8 cellular contexts compared by ENCODE assay signal in genomic region chr17:59373879-59374495, GRCh38. TPM values are rescaled to one million over a fixed set of nuclear protein-coding genes. Genes with fewer than 3 reads are reported as not detected.
DNase-seq lines count a peak whose midpoint lies in the region; ATAC-seq, FAIRE-seq and TF ChIP-seq lines count a peak whose summit lies in the region.

No MANE protein-coding gene starts in this region.

- H3K79me2 ChIP-seq in astrocyte (ENCODE audit: insufficient read depth, low read length) = no peaks in the 10 kb centered on the region

- H3K4me3 ChIP-seq in astrocyte (ENCODE audit: insufficient read depth, low read depth, low read length) (no peak overlapping the region), kidney (ENCODE audit: low read length in 2 of 2) (no peak overlapping the region), thyroid gland (replicated peaks in 1 of 3) (no peak overlapping the region)

- H3K27ac Mint-ChIP-seq in activated CD4-positive, alpha-beta T cell treated with anti-CD3 and anti-CD28 coated beads, Interleukin-2, amount 10 ng/mL, durations not matched to agents 24 days and 14 days = peak overlapping the region; percentile 87
- peak overlapping the region; percentile 93 for H3K27ac Mint-ChIP-seq in astrocyte (ENCODE audit: unreplicated experiment)

- no peaks in the 10 kb centered on the region for H4K20me1 ChIP-seq in astrocyte (ENCODE audit: insufficient read depth, low read length)

- 76 to 82% methylated on average over 5 of the region's 5 CpGs for WGBS in thyroid gland, 2 donors

- FAIRE-seq in astrocyte (lab: Jason Lieb, UNC) (no peak), kidney (lab: Jason Lieb, UNC) (no peak)

- H3K27me3 Mint-ChIP-seq in activated CD4-positive, alpha-beta T cell treated with anti-CD3 and anti-CD28 coated beads, Interleukin-2, amount 10 ng/mL, durations not matched to agents 24 days and 14 days = no peaks in the 10 kb centered on the region
- no peaks in the 10 kb centered on the region for H3K27me3 Mint-ChIP-seq in astrocyte (ENCODE audit: low read depth, unreplicated experiment)

- TF ChIP-seq CTCF in astrocyte (IDR thresholded peaks at IDR 0.05; ENCODE audit: insufficient read depth, low read depth, low read length) = no peak
- no peak for TF ChIP-seq CTCF in kidney (IDR thresholded peaks at IDR 0.05; ENCODE audit: borderline replicate concordance, extremely low read depth, insufficient read depth)
- TF ChIP-seq CTCF in thyroid gland (IDR thresholded peaks at IDR 0.05) = no peak

- peaks cover 48% of the 10 kb centered on the region for H3K4me1 ChIP-seq in astrocyte (ENCODE audit: insufficient read depth, low read length)
- peaks cover 63 to 73% of the 10 kb centered on the region in 2 donors for H3K4me1 ChIP-seq in kidney (ENCODE audit: control insufficient read depth in 1 of 2, insufficient read depth in 1 of 2, low read depth in 1 of 2, low read length in 2 of 2)
- peaks cover 73 to 87% of the 10 kb centered on the region in 2 donors for H3K4me1 ChIP-seq in thyroid gland

- H3K27me3 ChIP-seq in astrocyte (ENCODE audit: insufficient read depth, low read length) = no peaks in the 10 kb centered on the region
- H3K27me3 ChIP-seq in thyroid gland = no peaks in the 10 kb centered on the region

- H3K36me3 ChIP-seq in astrocyte (ENCODE audit: insufficient read depth, low read length) (no peaks in the 10 kb centered on the region), kidney (ENCODE audit: control insufficient read depth in 1 of 2, insufficient read depth in 2 of 2, low read length in 2 of 2) (no peaks in the 10 kb centered on the region), thyroid gland (no peaks in the 10 kb centered on the region)

- DNase-seq in activated CD4-positive, alpha-beta T cell treated with anti-CD3 and anti-CD28 coated beads, Interleukin-2, amount 10 ng/mL, durations not matched to agents 24 days and 14 days = no peak
- no peak for DNase-seq in activated CD4-positive, alpha-beta T cell treated with anti-CD3 and anti-CD28 coated beads, Interleukin-2, amount 50 U/mL, for 48 hours
- DNase-seq in astrocyte (ENCODE audit: low read depth) (peak; percentile 51), kidney (no peak), thyroid gland (no peak), HT-29 (ENCODE audit: low spot score) (no peak), NCI-H82 (lab: John Stamatoyannopoulos, UW) (no peak)

- no peak overlapping the region for H2AFZ ChIP-seq in astrocyte (ENCODE audit: low read depth, low read length)

- peaks cover 10% of the 10 kb centered on the region for H3K36me3 Mint-ChIP-seq in activated CD4-positive, alpha-beta T cell treated with anti-CD3 and anti-CD28 coated beads, Interleukin-2, amount 10 ng/mL, durations not matched to agents 24 days and 14 days (ENCODE audit: low read depth)
- H3K36me3 Mint-ChIP-seq in astrocyte (ENCODE audit: low read depth, unreplicated experiment) = peaks cover 15% of the 10 kb centered on the region

- H3K9me3 Mint-ChIP-seq in activated CD4-positive, alpha-beta T cell treated with anti-CD3 and anti-CD28 coated beads, Interleukin-2, amount 10 ng/mL, durations not matched to agents 24 days and 14 days = peaks cover 6% of the 10 kb centered on the region
- no peaks in the 10 kb centered on the region for H3K9me3 Mint-ChIP-seq in astrocyte (ENCODE audit: unreplicated experiment)

- H3K4me1 Mint-ChIP-seq in activated CD4-positive, alpha-beta T cell treated with anti-CD3 and anti-CD28 coated beads, Interleukin-2, amount 10 ng/mL, durations not matched to agents 24 days and 14 days = peaks cover 59% of the 10 kb centered on the region
- H3K4me1 Mint-ChIP-seq in astrocyte (ENCODE audit: low read depth, unreplicated experiment) = peaks cover 84% of the 10 kb centered on the region

- TF ChIP-seq POLR2A in thyroid gland (IDR thresholded peaks at IDR 0.05) = no peak

- no peak overlapping the region for H3K27ac ChIP-seq in astrocyte (ENCODE audit: low read depth, low read length)
- H3K27ac ChIP-seq in kidney (ENCODE audit: low read depth in 2 of 2, low read length in 2 of 2) = peak overlapping the region; percentile 91 to 97
- peak overlapping the region; percentile 89 to 96 (median 92) for H3K27ac ChIP-seq in thyroid gland

- peak overlapping the region; percentile 53 for H3K4me3 Mint-ChIP-seq in activated CD4-positive, alpha-beta T cell treated with anti-CD3 and anti-CD28 coated beads, Interleukin-2, amount 10 ng/mL, durations not matched to agents 24 days and 14 days
- no peak overlapping the region for H3K4me3 Mint-ChIP-seq in astrocyte (ENCODE audit: unreplicated experiment)

- intact Hi-C loops in activated CD4-positive, alpha-beta T cell treated with anti-CD3 and anti-CD28 coated beads, Interleukin-2, amount 10 ng/mL, durations not matched to agents 24 days and 14 days (cut with micrococcal nuclease) = loop anchor here (1.0 to 2.0 kb wide), 3 partner anchors 12 to 67 kb away; no protein-coding TSS in a partner anchor
- intact Hi-C loops in kidney (cut with DNase I) (no loop called here), thyroid gland (cut with DNase I) (no loop called here)

- ATAC-seq in HG03460 (IDR thresholded peaks at IDR 0.05; ENCODE audit: unreplicated experiment) = no peak

- peak overlapping the region; percentile 10 for H3K4me2 ChIP-seq in astrocyte (ENCODE audit: low read length)

- H3K9ac ChIP-seq in astrocyte (ENCODE audit: low read length) = no peak overlapping the region
- no peak overlapping the region for H3K9ac ChIP-seq in kidney (ENCODE audit: low read length in 2 of 2)

- H3K9me3 ChIP-seq in astrocyte (ENCODE audit: insufficient read depth, low read depth, low read length) = no peaks in the 10 kb centered on the region
- H3K9me3 ChIP-seq in kidney (ENCODE audit: control insufficient read depth in 1 of 2, low read length in 2 of 2) = no peaks in the 10 kb centered on the region
- H3K9me3 ChIP-seq in thyroid gland = no peaks in the 10 kb centered on the region

RNA-seq across cellular contexts. Expression of gene YPEL2, which starts 42.5 kb away (rescaled TPM):
- total RNA-seq in activated CD4-positive, alpha-beta T cell treated with anti-CD3 and anti-CD28 coated beads, Interleukin-2, amount 10 ng/mL, durations not matched to agents 24 days and 14 days = 6.2 and 7.0 TPM in 2 replicates
- 36.2 and 41.1 TPM in 2 replicates for total RNA-seq in astrocyte
- 53.6 TPM for total RNA-seq in kidney
- 9.0 TPM for polyA plus RNA-seq in kidney (ENCODE audit: insufficient read depth, low read depth, low replicate concordance)
- total RNA-seq in thyroid gland = 10 to 100 TPM; 29.5 to 67.2 (median 39.9) TPM
- 10.9 and 13.4 TPM in 2 replicates for total RNA-seq in HT-29 (2014; rRNA removed; shearing (Covaris generic))
